In the genomic region with DNA sequence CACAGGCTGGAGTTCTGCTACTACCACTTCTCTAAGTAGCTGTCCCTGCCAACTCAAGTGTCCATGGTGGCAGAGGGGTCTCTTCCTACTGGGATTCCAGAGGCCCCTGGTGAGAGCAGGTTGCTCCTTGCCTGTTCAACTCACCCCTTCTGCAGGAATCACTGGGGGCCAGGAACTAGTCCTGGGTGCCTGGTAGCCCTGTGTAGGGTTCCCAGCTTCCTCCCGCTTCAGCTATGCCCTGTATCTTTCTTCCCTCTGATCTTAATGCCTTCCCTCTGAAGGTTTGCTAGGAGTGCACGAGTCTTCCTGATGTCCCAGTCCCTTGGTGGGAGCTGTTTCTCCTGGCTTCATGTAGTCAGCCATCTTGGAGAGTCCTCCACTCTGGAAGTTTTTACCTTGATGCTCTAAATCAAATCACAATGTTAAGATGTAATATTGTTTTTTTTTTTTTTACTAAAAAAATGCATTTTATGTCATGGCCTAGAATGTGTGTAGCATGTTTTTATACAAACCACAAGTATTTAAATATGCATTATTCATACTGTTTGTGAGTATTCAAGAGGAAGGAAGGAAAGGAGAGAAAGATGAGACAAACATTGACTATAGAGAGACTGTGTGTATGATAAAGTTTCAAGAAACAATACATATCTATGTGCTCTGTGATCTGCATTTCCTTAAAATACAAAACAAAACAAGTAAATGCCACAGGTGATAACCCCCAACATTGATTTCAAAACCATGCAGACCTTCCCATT, we compare ENCODE assay signal across 1 cellular context.
TF ChIP-seq lines count a peak whose summit lies in the region.

No MANE protein-coding gene starts in this region.

TF ChIP-seq in H1, 55 proteins besides CTCF, POLR2A, EP300 and RAD21:
- TF ChIP-seq YY1 (IDR thresholded peaks at IDR 0.05; ENCODE audit: low read depth, low read length) (0 out of 2 replicates have a peak, but pooled peaks have one; percentile 22), BCL11A (IDR thresholded peaks at IDR 0.05; ENCODE audit: low read depth in 2 of 2, low read length in 2 of 2) (no peak)
